8 cellular contexts compared by ENCODE assay signal in the genomic region with DNA sequence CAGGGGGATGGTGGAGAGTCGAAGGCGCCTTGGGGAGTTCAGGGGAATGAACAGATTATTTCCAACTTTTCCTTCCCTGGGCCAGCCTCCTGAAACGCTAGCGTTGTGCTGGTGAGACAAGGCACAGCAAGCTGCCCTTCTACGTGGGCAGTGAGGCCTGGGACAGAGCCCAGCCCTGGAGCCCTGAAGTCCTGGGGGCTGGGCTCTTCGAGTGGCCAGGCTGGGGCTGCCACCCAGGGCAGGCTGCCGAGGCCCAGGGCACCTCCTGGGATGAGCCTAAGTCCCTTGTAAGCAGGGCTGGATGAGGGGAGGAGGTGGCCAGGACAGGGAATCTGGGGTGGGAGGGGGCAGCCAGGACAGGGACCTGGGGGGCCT. TPM values are rescaled to one million over a fixed set of nuclear protein-coding genes. Genes with fewer than 3 reads are reported as not detected.
DNase-seq lines count a peak whose midpoint lies in the region; ATAC-seq and TF ChIP-seq lines count a peak whose summit lies in the region.

No MANE protein-coding gene starts in this region.

- H2AFZ ChIP-seq in IMR-90 (replicated peaks; ENCODE audit: low read length, poor library complexity), result peak overlapping the region; percentile 98

- H4K91ac ChIP-seq in IMR-90 (ENCODE audit: insufficient read depth, low read depth, low read length), result no peak overlapping the region

- intact Hi-C loops in IMR-90 (cut with micrococcal nuclease), result no loop called here

- peak overlapping the region; percentile 59 for H2AK9ac ChIP-seq in IMR-90 (replicated peaks; ENCODE audit: low read depth, low read length, poor library complexity)

- in situ Hi-C loops in IMR-90 (cut with MboI; ENCODE audit: low sequenced_read_pairs), result no loop called here

- H3K23ac ChIP-seq in IMR-90 (ENCODE audit: low read depth, low read length), result no peak overlapping the region

- DNase-seq in IMR-90 (no peak), adipocyte (ENCODE audit: low read depth) (no peak), kidney tubule cell (ENCODE audit: low spot score) (peak; percentile 23)
- DNase-seq in stimulated activated CD4-positive, alpha-beta T cell treated with anti-CD3 and anti-CD28 coated beads, Interleukin-4, amount 100 ng/mL, for 1 hour, result no peak
- no peak for DNase-seq in activated CD4-positive, alpha-beta T cell treated with anti-CD3 and anti-CD28 coated beads for 48 hours

- H3K4me3 ChIP-seq in IMR-90 (ENCODE audit: insufficient read depth, low read depth, low read length) (no peak overlapping the region), adipocyte (ENCODE audit: low read length) (no peak overlapping the region), subcutaneous abdominal adipose tissue (ENCODE audit: low read depth in 1 of 5, low read length in 5 of 5) (peak overlapping the region in 4 of 5 donors; percentile 67 to 81 (median 73))

- no peak overlapping the region for H2BK5ac ChIP-seq in IMR-90 (ENCODE audit: low read depth, low read length, poor library complexity, severe bottlenecking)

- 17% methylated on average over 1 of the region's 7 CpGs; no CpG with 5 or more reads in 1 of the 2 experiments for WGBS in IMR-90 (ENCODE audit: extremely low coverage in 2 of 2, insufficient read length in 1 of 2), 2 experiments

- TF ChIP-seq CTCF in IMR-90 (conservative IDR thresholded peaks at IDR 0.05; ENCODE audit: low read depth, low read length), result no peak

- H3K27me3 ChIP-seq in IMR-90 (ENCODE audit: control insufficient read depth, insufficient read depth, low read length), result peaks cover 9% of the 10 kb centered on the region; the same call in 1 of the 2 replicates
- peaks cover 10% of the 10 kb centered on the region for H3K27me3 ChIP-seq in adipocyte (replicated peaks; ENCODE audit: control insufficient read depth, insufficient read depth, low read length)
- peaks cover 0 to 4% (median 0%) of the 10 kb centered on the region in 5 donors for H3K27me3 ChIP-seq in subcutaneous abdominal adipose tissue (ENCODE audit: control insufficient read depth in 5 of 5, insufficient read depth in 4 of 5, low read length in 5 of 5)

- H3K18ac ChIP-seq in IMR-90 (ENCODE audit: low read depth, low read length), result no peak overlapping the region

- H3K9ac ChIP-seq in IMR-90 (ENCODE audit: low read depth, low read length), result no peak overlapping the region
- H3K9ac ChIP-seq in adipocyte (ENCODE audit: low read length), result peak overlapping the region; percentile 66
- H3K9ac ChIP-seq in subcutaneous abdominal adipose tissue (ENCODE audit: low read length in 5 of 5), result peak overlapping the region in 4 of 5 donors; percentile 76 to 93 (median 82)

- no peak overlapping the region for H2BK20ac ChIP-seq in IMR-90 (ENCODE audit: low read depth, low read length)

- no peak overlapping the region for H3K14ac ChIP-seq in IMR-90 (replicated peaks; ENCODE audit: low read depth, low read length)

- CTCF ChIA-PET in IMR-90 (lab: Yijun Ruan, JAX), result no interaction called here

- H2BK15ac ChIP-seq in IMR-90 (ENCODE audit: low read depth, low read length), result no peak overlapping the region

- H4K5ac ChIP-seq in IMR-90 (ENCODE audit: low read depth, low read length), result no peak overlapping the region

- H2AK5ac ChIP-seq in IMR-90 (ENCODE audit: low read depth, low read length), result no peak overlapping the region

- no TSS peak for BruUV-seq in IMR-90 (replicated peaks; lab: Mats Ljungman, UMichigan)

- H3K27ac ChIP-seq in IMR-90 (ENCODE audit: insufficient read depth, low read length) (no peak overlapping the region), subcutaneous abdominal adipose tissue (ENCODE audit: low read depth, low read length) (no peak overlapping the region)

- H3K4me2 ChIP-seq in IMR-90 (ENCODE audit: low read depth, low read length), result no peak overlapping the region

- no peak overlapping the region for H3K4ac ChIP-seq in IMR-90 (ENCODE audit: low read depth, low read length)

- H3K9me3 ChIP-seq in IMR-90 (ENCODE audit: control insufficient read depth, insufficient read depth, low read length) (no peaks in the 10 kb centered on the region), adipocyte (ENCODE audit: control insufficient read depth, low read length) (no peaks in the 10 kb centered on the region), subcutaneous abdominal adipose tissue (ENCODE audit: control insufficient read depth in 5 of 5, low read length in 5 of 5) (no peaks in the 10 kb centered on the region)

- H4K20me1 ChIP-seq in IMR-90 (ENCODE audit: insufficient read depth, low read length), result no peaks in the 10 kb centered on the region

- no peaks in the 10 kb centered on the region; the same call in 1 of the 2 replicates for H3K4me1 ChIP-seq in IMR-90 (ENCODE audit: control insufficient read depth, insufficient read depth, low read length)
- H3K4me1 ChIP-seq in adipocyte (ENCODE audit: control insufficient read depth, insufficient read depth, low read length), result peaks cover 5% of the 10 kb centered on the region
- peaks cover 0 to 33% (median 15%) of the 10 kb centered on the region in 5 donors for H3K4me1 ChIP-seq in subcutaneous abdominal adipose tissue (ENCODE audit: control insufficient read depth in 5 of 5, insufficient read depth in 5 of 5, low read length in 5 of 5)

- H4K8ac ChIP-seq in IMR-90 (ENCODE audit: low read depth in 2 of 2, low read length in 2 of 2), result peak overlapping the region; percentile 15 to 87; a peak in 2 of 4 replicates

- ATAC-seq in IMR-90 (ENCODE audit: low read depth), result no peak
- ATAC-seq in GM18867 (IDR thresholded peaks at IDR 0.05; ENCODE audit: unreplicated experiment), result no peak
- no peak for ATAC-seq in HG03469 (IDR thresholded peaks at IDR 0.05; ENCODE audit: unreplicated experiment)

- TF ChIP-seq RAD21 in IMR-90 (IDR thresholded peaks at IDR 0.05; ENCODE audit: low read length), result no peak

- no peaks in the 10 kb centered on the region for H3K9me1 ChIP-seq in IMR-90 (ENCODE audit: insufficient read depth, low read length)

- H3K56ac ChIP-seq in IMR-90 (ENCODE audit: extremely low read depth, insufficient read depth, low read length), result no peak overlapping the region

- dilution Hi-C loops in IMR-90 (cut with HindIII; ENCODE audit: low sequenced_read_pairs, unreplicated experiment), result no loop called here

- no peaks in the 10 kb centered on the region for H3K79me1 ChIP-seq in IMR-90 (ENCODE audit: low read depth in 1 of 2, low read length in 2 of 2)

- H2BK120ac ChIP-seq in IMR-90 (ENCODE audit: low read depth, low read length), result no peak overlapping the region

- H3K36me3 ChIP-seq in IMR-90 (ENCODE audit: control insufficient read depth, insufficient read depth, low read length), result no peaks in the 10 kb centered on the region
- H3K36me3 ChIP-seq in adipocyte (ENCODE audit: control insufficient read depth, insufficient read depth, low read length, severe bottlenecking), result no peaks in the 10 kb centered on the region
- no peaks in the 10 kb centered on the region for H3K36me3 ChIP-seq in subcutaneous abdominal adipose tissue (ENCODE audit: control insufficient read depth in 5 of 5, insufficient read depth in 5 of 5, low read length in 5 of 5)

- TF ChIP-seq POLR2A in IMR-90 (IDR thresholded peaks at IDR 0.05; ENCODE audit: low read depth, low read length), result no peak

- POLR2A ChIA-PET in IMR-90 (lab: Charles Lee; ENCODE audit: unreplicated experiment), result no interaction called here

TF ChIP-seq in IMR-90, 13 proteins besides CTCF, POLR2A, EP300 and RAD21 (continues in another document):
- TF ChIP-seq CHD1 (IDR thresholded peaks at IDR 0.05; ENCODE audit: low read depth, low read length), result no peak
- no peak for TF ChIP-seq MAZ (IDR thresholded peaks at IDR 0.05; ENCODE audit: borderline replicate concordance, low read depth, low read length)
- TF ChIP-seq RFX5 (IDR thresholded peaks at IDR 0.05; ENCODE audit: low read depth, low read length), result no peak
- TF ChIP-seq FOS (IDR thresholded peaks at IDR 0.05; ENCODE audit: low read depth, low read length), result no peak
- no peak for TF ChIP-seq NFE2L2 (IDR thresholded peaks at IDR 0.05; ENCODE audit: low read depth, low read length)
- no peak for TF ChIP-seq MAFK (IDR thresholded peaks at IDR 0.05; ENCODE audit: low read depth, low read length)
- TF ChIP-seq, protein P1, sequence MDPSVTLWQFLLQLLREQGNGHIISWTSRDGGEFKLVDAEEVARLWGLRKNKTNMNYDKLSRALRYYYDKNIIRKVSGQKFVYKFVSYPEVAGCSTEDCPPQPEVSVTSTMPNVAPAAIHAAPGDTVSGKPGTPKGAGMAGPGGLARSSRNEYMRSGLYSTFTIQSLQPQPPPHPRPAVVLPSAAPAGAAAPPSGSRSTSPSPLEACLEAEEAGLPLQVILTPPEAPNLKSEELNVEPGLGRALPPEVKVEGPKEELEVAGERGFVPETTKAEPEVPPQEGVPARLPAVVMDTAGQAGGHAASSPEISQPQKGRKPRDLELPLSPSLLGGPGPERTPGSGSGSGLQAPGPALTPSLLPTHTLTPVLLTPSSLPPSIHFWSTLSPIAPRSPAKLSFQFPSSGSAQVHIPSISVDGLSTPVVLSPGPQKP (IDR thresholded peaks at IDR 0.05; ENCODE audit: borderline replicate concordance, low read depth, low read length), result no peak
- TF ChIP-seq MXI1 (IDR thresholded peaks at IDR 0.05; ENCODE audit: borderline replicate concordance, low read depth, low read length), result no peak
- no peak for TF ChIP-seq BHLHE40 (IDR thresholded peaks at IDR 0.05; ENCODE audit: low read depth, low read length)

RNA-seq across cellular contexts. Expression of gene LCN12, which starts 1.4 kb away (rescaled TPM):
- not detected in 2 replicates for total RNA-seq in IMR-90 (2012; rRNA removed)
- 0.12 TPM in 1 of 2 replicates, not detected in the other for polyA plus RNA-seq in IMR-90 (2012; rRNA removed)
- polyA plus RNA-seq in IMR-90 (2012; cell fraction: cytosol; rRNA removed), result not detected in 2 replicates
- polyA plus RNA-seq in IMR-90 (2012; cell fraction: nucleus; rRNA removed; ENCODE audit: low replicate concordance), result 1.7 and 4.3 TPM in 2 replicates

RNA-seq across cellular contexts. Expression of gene C8G, which starts 5.6 kb away (rescaled TPM):
- total RNA-seq in IMR-90 (2012; rRNA removed), result not detected in 2 replicates
- 0.37 and 0.80 TPM in 2 replicates for polyA plus RNA-seq in IMR-90 (2012; rRNA removed)
- polyA plus RNA-seq in IMR-90 (2012; cell fraction: cytosol; rRNA removed), result 0.35 TPM in 1 of 2 replicates, not detected in the other
- polyA plus RNA-seq in IMR-90 (2012; cell fraction: nucleus; rRNA removed; ENCODE audit: low replicate concordance), result 3.0 and 9.7 TPM in 2 replicates

RNA-seq across cellular contexts. Expression of gene FBXW5, which starts 6.1 kb away (rescaled TPM):
- 65.1 and 72.2 TPM in 2 replicates for total RNA-seq in IMR-90 (2012; rRNA removed)
- 80.2 and 95.4 TPM in 2 replicates for polyA plus RNA-seq in IMR-90 (2012; rRNA removed)
- polyA plus RNA-seq in IMR-90 (2012; cell fraction: cytosol; rRNA removed), result 49.2 and 116 TPM in 2 replicates
- polyA plus RNA-seq in IMR-90 (2012; cell fraction: nucleus; rRNA removed; ENCODE audit: low replicate concordance), result 316 and 1,080 TPM in 2 replicates

RNA-seq across cellular contexts. Expression of gene PTGDS, which starts 26.7 kb away (rescaled TPM):
- total RNA-seq in IMR-90 (2012; rRNA removed), result not detected in 2 replicates
- polyA plus RNA-seq in IMR-90 (2012; rRNA removed), result 0.87 and 1.2 TPM in 2 replicates
- 3.1 and 4.8 TPM in 2 replicates for polyA plus RNA-seq in IMR-90 (2012; cell fraction: cytosol; rRNA removed)
- 6.0 and 7.3 TPM in 2 replicates for polyA plus RNA-seq in IMR-90 (2012; cell fraction: nucleus; rRNA removed; ENCODE audit: low replicate concordance)

RNA-seq across cellular contexts. Expression of gene LCNL1, which starts 32.1 kb away (rescaled TPM):
- total RNA-seq in IMR-90 (2012; rRNA removed), result not detected in 2 replicates
- 0.13 and 0.15 TPM in 2 replicates for polyA plus RNA-seq in IMR-90 (2012; rRNA removed)
- polyA plus RNA-seq in IMR-90 (2012; cell fraction: cytosol; rRNA removed), result 0.04 TPM in 1 of 2 replicates, not detected in the other
- 2.4 and 4.0 TPM in 2 replicates for polyA plus RNA-seq in IMR-90 (2012; cell fraction: nucleus; rRNA removed; ENCODE audit: low replicate concordance)

Comparison
In these comparisons a context has a peak if more than half of its experiments do, and no peak if none do; other contexts are left out.
1. H3K4me3 ChIP-seq: peak in subcutaneous abdominal adipose tissue (4 of 5); none in IMR-90 (single experiment) and adipocyte (single experiment).